In genomic region chr22:49657275-49657973, GRCh38 we compare ENCODE assay signal across 1 cellular context.
TF ChIP-seq lines count a peak whose summit lies in the region.

No MANE protein-coding gene starts in this region.

TF ChIP-seq in GM23338, 12 proteins besides CTCF, POLR2A, EP300 and RAD21 (continued from another document):
- TF ChIP-seq REST (IDR thresholded peaks at IDR 0.05; ENCODE audit: unreplicated experiment) (no peak), ETS1 (IDR thresholded peaks at IDR 0.05) (no peak), ZNF462 (CRISPR knock-in tag; IDR thresholded peaks at IDR 0.05) (no peak)
TF ChIP-seq in GM23338: peak in this region for 0.
